In genomic region chr6:100343678-100344077, GRCh38 we compare ENCODE assay signal across 11 cellular contexts.
DNase-seq lines count a peak whose midpoint lies in the region; ATAC-seq and TF ChIP-seq lines count a peak whose summit lies in the region.
"Had no signal": no experiment of that assay in that cellular context is flagged by ENCODE, and none has a peak within 500 bp of the region (broad histone marks: within the 10 kb centered on the region; RNA-seq: fewer than 3 reads in every experiment).

No MANE protein-coding gene starts in this region.

- peaks cover 10% of the 10 kb centered on the region for H3K9me3 Mint-ChIP-seq in osteocyte (ENCODE audit: unreplicated experiment)

- H3K27ac Mint-ChIP-seq in osteocyte (ENCODE audit: unreplicated experiment), result peak overlapping the region; percentile 87
- H3K27ac Mint-ChIP-seq: mesothelial cell of epicardium had no signal

- H3K27me3 Mint-ChIP-seq in osteocyte (ENCODE audit: unreplicated experiment), result no peaks in the 10 kb centered on the region

- peaks cover 6% of the 10 kb centered on the region for H3K36me3 Mint-ChIP-seq in osteocyte (ENCODE audit: unreplicated experiment)
- H3K36me3 Mint-ChIP-seq: mesothelial cell of epicardium had no signal

- peaks cover 65% of the 10 kb centered on the region for H3K4me1 Mint-ChIP-seq in osteocyte (ENCODE audit: unreplicated experiment)

- DNase-seq in DMS153 (lab: John Stamatoyannopoulos, UW) (peak; percentile 4), DMS153 treated with DMSO at 0.1 percent for 48 hours (lab: John Stamatoyannopoulos, UW; ENCODE audit: unreplicated experiment) (no peak), MV-4-11 (lab: John Stamatoyannopoulos, UW) (peak; percentile 94), dermis blood vessel endothelial cell (peak; percentile 14), osteocyte (ENCODE audit: extremely low spot score, unreplicated experiment) (no peak)
- DNase-seq: 8988T, pancreas had no signal

- TF ChIP-seq CTCF in osteocyte (IDR thresholded peaks at IDR 0.05), result no peak

- ATAC-seq in HG02981 (IDR thresholded peaks at IDR 0.05; ENCODE audit: unreplicated experiment) (no peak), HG03159 (IDR thresholded peaks at IDR 0.05; ENCODE audit: unreplicated experiment) (no peak), HG02571 (IDR thresholded peaks at IDR 0.05; ENCODE audit: unreplicated experiment) (no peak)

- H3K4me3 Mint-ChIP-seq in osteocyte (ENCODE audit: unreplicated experiment), result no peak overlapping the region
- H3K4me3 Mint-ChIP-seq: mesothelial cell of epicardium had no signal

Comparison
In these comparisons a context has a peak if more than half of its experiments do, and no peak if none do; other contexts are left out.
1. DNase-seq: peak in DMS153 (single experiment), MV-4-11 (single experiment) and dermis blood vessel endothelial cell (single experiment); none in DMS153 treated with DMSO at 0.1 percent for 48 hours (single experiment) and osteocyte (single experiment).